Comparison of ENCODE assay signal across 7 cellular contexts in the genomic region with DNA sequence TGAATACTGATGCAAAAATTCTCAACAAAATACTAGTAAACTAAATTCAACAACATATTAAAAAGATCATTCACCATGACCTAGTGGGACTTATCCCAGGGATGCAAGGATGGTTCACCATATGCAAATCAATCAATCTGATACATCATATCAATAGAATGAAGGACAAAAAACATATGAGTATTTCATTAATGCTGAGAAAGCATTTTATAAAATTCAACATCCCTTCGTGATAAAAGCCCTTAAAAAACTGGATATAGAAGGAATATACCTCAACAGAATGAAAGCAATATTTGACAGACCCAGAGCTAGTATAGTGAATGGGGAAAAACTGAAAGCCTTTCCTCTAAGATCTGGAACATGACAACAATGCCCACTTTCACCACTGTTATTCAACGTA. TPM values are rescaled to one million over a fixed set of nuclear protein-coding genes. Genes with fewer than 3 reads are reported as not detected.
"Had no signal": no experiment of that assay in that cellular context is flagged by ENCODE, and none has a peak within 500 bp of the region (broad histone marks: within the 10 kb centered on the region; RNA-seq: fewer than 3 reads in every experiment).

No MANE protein-coding gene starts in this region.

- H3K4me2 ChIP-seq: KMS-11 had no signal

- DNase-seq: Karpas-422, KBM-7, KG1 had no signal

- H3K27ac Mint-ChIP-seq: IgD-negative memory B cell had no signal

- FAIRE-seq: HTR-8/SVneo had no signal

- H3K4me1 Mint-ChIP-seq: IgD-negative memory B cell had no signal

- H3K27me3 Mint-ChIP-seq: IgD-negative memory B cell had no signal

- H3K9ac ChIP-seq: KMS-11 had no signal

- H3K27ac ChIP-seq: HL-60, KMS-11 had no signal

- H3K4me3 Mint-ChIP-seq: IgD-negative memory B cell had no signal

RNA-seq across cellular contexts. Expression of a gene that starts 43.0 kb away (rescaled TPM):
- polyA plus RNA-seq: IgD-negative memory B cell had no signal
